ENCODE assay signal across 8 cellular contexts in the genomic region with DNA sequence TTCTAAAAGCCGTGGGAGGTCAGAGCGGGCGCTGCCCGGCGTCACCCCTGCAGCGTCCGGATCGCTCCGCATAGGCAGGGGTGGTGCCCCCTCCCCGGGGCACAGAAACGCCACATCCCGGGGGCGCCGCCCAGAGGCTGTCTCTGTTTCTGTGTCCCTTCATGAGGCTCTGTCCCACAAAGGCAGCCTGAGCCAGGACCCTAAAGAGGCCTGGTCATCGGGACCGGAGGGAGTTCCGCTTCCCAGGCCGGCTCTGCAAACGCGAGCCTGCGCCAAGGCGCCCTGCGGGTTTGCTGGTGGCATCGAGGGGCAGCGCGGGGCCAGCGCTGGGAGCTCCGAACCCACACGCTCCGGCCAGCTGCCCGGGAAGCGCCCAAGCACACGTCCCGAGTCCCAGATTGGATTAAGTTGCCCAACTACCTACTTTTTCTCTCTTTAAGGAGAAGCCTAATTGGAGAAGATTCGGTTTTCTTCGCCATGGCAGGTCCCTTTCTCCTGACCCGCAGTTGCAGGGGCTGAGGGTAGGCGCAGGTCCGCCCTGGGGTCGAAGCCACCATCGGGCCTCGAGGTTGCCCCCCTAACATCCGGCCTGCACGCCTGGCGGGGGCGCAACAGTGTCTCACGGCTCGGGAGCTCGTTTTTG.
DNase-seq lines count a peak whose midpoint lies in the region; ATAC-seq lines count a peak whose summit lies in the region.

No MANE protein-coding gene starts in this region.

- DNase-seq in HuH-7.5 (ENCODE audit: low spot score) (peak; percentile 11), iPS DF 19.7 (ENCODE audit: low read depth, low spot score) (peak; percentile 45), NCI-H2107 treated with DMSO at 0.1 percent for 48 hours (lab: John Stamatoyannopoulos, UW; ENCODE audit: unreplicated experiment) (no peak), HK-2 (ENCODE audit: unreplicated experiment) (no peak)
- peak; percentile 68 for DNase-seq in activated T-cell treated with anti-CD3 and anti-CD28 coated beads, Interleukin-2, amount 50 U/mL, for 24 hours
- peak; percentile 38 to 48 for DNase-seq in stimulated activated CD4-positive, alpha-beta T cell treated with anti-CD3 and anti-CD28 coated beads, Interleukin-2, amount 100 ng/mL, for 24 hours

- no peak for ATAC-seq in GM21360 (IDR thresholded peaks at IDR 0.05; ENCODE audit: unreplicated experiment)
- ATAC-seq in esophagus mucosa = no peak

- peaks cover 14% of the 10 kb centered on the region for H3K4me1 Mint-ChIP-seq in activated T-cell treated with anti-CD3 and anti-CD28 coated beads, Interleukin-2, amount 50 U/mL, for 24 hours (ENCODE audit: low read depth)

- H3K9me3 Mint-ChIP-seq in activated T-cell treated with anti-CD3 and anti-CD28 coated beads, Interleukin-2, amount 50 U/mL, for 24 hours = no peaks in the 10 kb centered on the region

- peak overlapping the region; percentile 75 for H3K4me3 Mint-ChIP-seq in activated T-cell treated with anti-CD3 and anti-CD28 coated beads, Interleukin-2, amount 50 U/mL, for 24 hours

- H3K27ac Mint-ChIP-seq in activated T-cell treated with anti-CD3 and anti-CD28 coated beads, Interleukin-2, amount 50 U/mL, for 24 hours = peak overlapping the region; percentile 32

- no peaks in the 10 kb centered on the region for H3K36me3 Mint-ChIP-seq in activated T-cell treated with anti-CD3 and anti-CD28 coated beads, Interleukin-2, amount 50 U/mL, for 24 hours (ENCODE audit: low read depth)

- peaks cover 27% of the 10 kb centered on the region for H3K27me3 Mint-ChIP-seq in activated T-cell treated with anti-CD3 and anti-CD28 coated beads, Interleukin-2, amount 50 U/mL, for 24 hours

Comparison
In these comparisons a context has a peak if more than half of its experiments do, and no peak if none do; other contexts are left out.
1. DNase-seq: peak in HuH-7.5 (single experiment), activated T-cell treated with anti-CD3 and anti-CD28 coated beads, Interleukin-2, amount 50 U/mL, for 24 hours (single experiment), iPS DF 19.7 (single experiment) and stimulated activated CD4-positive, alpha-beta T cell treated with anti-CD3 and anti-CD28 coated beads, Interleukin-2, amount 100 ng/mL, for 24 hours (2 of 2); none in NCI-H2107 treated with DMSO at 0.1 percent for 48 hours (single experiment) and HK-2 (single experiment).